In genomic region chr7:158834799-158835784, GRCh38 we compare ENCODE assay signal across 1 cellular context.
TF ChIP-seq lines count a peak whose summit lies in the region.

No MANE protein-coding gene starts in this region.

TF ChIP-seq in K562, 482 proteins besides CTCF, POLR2A, EP300 and RAD21 (continued from another document and continues in another):
- TF ChIP-seq, protein P1, sequence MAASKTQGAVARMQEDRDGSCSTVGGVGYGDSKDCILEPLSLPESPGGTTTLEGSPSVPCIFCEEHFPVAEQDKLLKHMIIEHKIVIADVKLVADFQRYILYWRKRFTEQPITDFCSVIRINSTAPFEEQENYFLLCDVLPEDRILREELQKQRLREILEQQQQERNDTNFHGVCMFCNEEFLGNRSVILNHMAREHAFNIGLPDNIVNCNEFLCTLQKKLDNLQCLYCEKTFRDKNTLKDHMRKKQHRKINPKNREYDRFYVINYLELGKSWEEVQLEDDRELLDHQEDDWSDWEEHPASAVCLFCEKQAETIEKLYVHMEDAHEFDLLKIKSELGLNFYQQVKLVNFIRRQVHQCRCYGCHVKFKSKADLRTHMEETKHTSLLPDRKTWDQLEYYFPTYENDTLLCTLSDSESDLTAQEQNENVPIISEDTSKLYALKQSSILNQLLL (CRISPR knock-in tag; IDR thresholded peaks at IDR 0.05; ENCODE audit: borderline replicate concordance) = no peak
- TF ChIP-seq ZNF41 (CRISPR knock-in tag; conservative IDR thresholded peaks at IDR 0.05) = no peak
- TF ChIP-seq ZNF263 (CRISPR knock-in tag; IDR thresholded peaks at IDR 0.05; ENCODE audit: borderline replicate concordance) = no peak
- no peak for TF ChIP-seq IRF2 (CRISPR knock-in tag; IDR thresholded peaks at IDR 0.05)
- no peak; the same call in 1 of the 2 replicates for TF ChIP-seq ZNF589 (CRISPR knock-in tag; IDR thresholded peaks at IDR 0.05; ENCODE audit: low read depth)
- TF ChIP-seq POLR2B (IDR thresholded peaks at IDR 0.05; ENCODE audit: low read depth, partially characterized antibody) = no peak
- TF ChIP-seq, protein P2, sequence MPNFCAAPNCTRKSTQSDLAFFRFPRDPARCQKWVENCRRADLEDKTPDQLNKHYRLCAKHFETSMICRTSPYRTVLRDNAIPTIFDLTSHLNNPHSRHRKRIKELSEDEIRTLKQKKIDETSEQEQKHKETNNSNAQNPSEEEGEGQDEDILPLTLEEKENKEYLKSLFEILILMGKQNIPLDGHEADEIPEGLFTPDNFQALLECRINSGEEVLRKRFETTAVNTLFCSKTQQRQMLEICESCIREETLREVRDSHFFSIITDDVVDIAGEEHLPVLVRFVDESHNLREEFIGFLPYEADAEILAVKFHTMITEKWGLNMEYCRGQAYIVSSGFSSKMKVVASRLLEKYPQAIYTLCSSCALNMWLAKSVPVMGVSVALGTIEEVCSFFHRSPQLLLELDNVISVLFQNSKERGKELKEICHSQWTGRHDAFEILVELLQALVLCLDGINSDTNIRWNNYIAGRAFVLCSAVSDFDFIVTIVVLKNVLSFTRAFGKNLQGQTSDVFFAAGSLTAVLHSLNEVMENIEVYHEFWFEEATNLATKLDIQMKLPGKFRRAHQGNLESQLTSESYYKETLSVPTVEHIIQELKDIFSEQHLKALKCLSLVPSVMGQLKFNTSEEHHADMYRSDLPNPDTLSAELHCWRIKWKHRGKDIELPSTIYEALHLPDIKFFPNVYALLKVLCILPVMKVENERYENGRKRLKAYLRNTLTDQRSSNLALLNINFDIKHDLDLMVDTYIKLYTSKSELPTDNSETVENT (CRISPR knock-in tag; IDR thresholded peaks at IDR 0.05) = 0 out of 2 replicates have a peak, but pooled peaks have one; percentile 41
- TF ChIP-seq HCFC1 (IDR thresholded peaks at IDR 0.05; ENCODE audit: low read depth, low read length) = no peak
- TF ChIP-seq DNMT1 (IDR thresholded peaks at IDR 0.05) = no peak
- TF ChIP-seq SREBF1 (IDR thresholded peaks at IDR 0.05; ENCODE audit: borderline replicate concordance, low read depth, low read length) = no peak
- no peak for TF ChIP-seq PTRF (tag; IDR thresholded peaks at IDR 0.05)
- TF ChIP-seq RBM17 (IDR thresholded peaks at IDR 0.05; ENCODE audit: borderline replicate concordance, low read depth, low read length) = no peak
- peak; percentile 60; the same call in 1 of the 2 replicates for TF ChIP-seq JUND (IDR thresholded peaks at IDR 0.05; ENCODE audit: borderline replicate concordance, low read depth, low read length)
- TF ChIP-seq JUND (tag; IDR thresholded peaks at IDR 0.05; ENCODE audit: borderline replicate concordance, low read depth, low read length) = peak; percentile 41; the same call in 2 of the 3 replicates
- TF ChIP-seq ZNF121 (CRISPR knock-in tag; conservative IDR thresholded peaks at IDR 0.05) = no peak
- no peak for TF ChIP-seq ZNF436 (CRISPR knock-in tag; IDR thresholded peaks at IDR 0.05)
- 0 out of 2 replicates have a peak, but pooled peaks have one; percentile 75 for TF ChIP-seq ZNF644 (tag; IDR thresholded peaks at IDR 0.05; ENCODE audit: low read depth)
- TF ChIP-seq KAT7 (CRISPR knock-in tag; IDR thresholded peaks at IDR 0.05; ENCODE audit: borderline replicate concordance) = peak; percentile 55; the same call in 1 of the 2 replicates
- no peak for TF ChIP-seq ZNF57 (CRISPR knock-in tag; IDR thresholded peaks at IDR 0.05)
- TF ChIP-seq ZNF384 (IDR thresholded peaks at IDR 0.05; ENCODE audit: low read depth, low read length) = 0 out of 2 replicates have a peak, but pooled peaks have one; percentile 47
- TF ChIP-seq E2F5 (CRISPR knock-in tag; IDR thresholded peaks at IDR 0.05) = no peak
- TF ChIP-seq, protein P3, sequence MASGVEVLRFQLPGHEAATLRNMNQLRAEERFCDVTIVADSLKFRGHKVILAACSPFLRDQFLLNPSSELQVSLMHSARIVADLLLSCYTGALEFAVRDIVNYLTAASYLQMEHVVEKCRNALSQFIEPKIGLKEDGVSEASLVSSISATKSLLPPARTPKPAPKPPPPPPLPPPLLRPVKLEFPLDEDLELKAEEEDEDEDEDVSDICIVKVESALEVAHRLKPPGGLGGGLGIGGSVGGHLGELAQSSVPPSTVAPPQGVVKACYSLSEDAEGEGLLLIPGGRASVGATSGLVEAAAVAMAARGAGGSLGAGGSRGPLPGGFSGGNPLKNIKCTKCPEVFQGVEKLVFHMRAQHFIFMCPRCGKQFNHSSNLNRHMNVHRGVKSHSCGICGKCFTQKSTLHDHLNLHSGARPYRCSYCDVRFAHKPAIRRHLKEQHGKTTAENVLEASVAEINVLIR (CRISPR knock-in tag; IDR thresholded peaks at IDR 0.05) = no peak
- TF ChIP-seq NR4A1 (CRISPR knock-in tag; IDR thresholded peaks at IDR 0.05) = peak; percentile 65; the same call in 1 of the 2 replicates
- TF ChIP-seq NR4A1 (tag; IDR thresholded peaks at IDR 0.05) = no peak; the same call in 1 of the 2 replicates
- TF ChIP-seq ZFX (CRISPR knock-in tag; IDR thresholded peaks at IDR 0.05) = peak; percentile 70
- TF ChIP-seq MGA (IDR thresholded peaks at IDR 0.05) = peak; percentile 63
- TF ChIP-seq ZNF354B (CRISPR knock-in tag; IDR thresholded peaks at IDR 0.05) = no peak
- no peak for TF ChIP-seq NUFIP1 (IDR thresholded peaks at IDR 0.05; ENCODE audit: partially characterized antibody)
- no peak for TF ChIP-seq SMARCB1 (IDR thresholded peaks at IDR 0.05; ENCODE audit: insufficient read length, low read depth)
- peak; percentile 95 for TF ChIP-seq SMARCA4 (IDR thresholded peaks at IDR 0.05)
- TF ChIP-seq ZNF699 (CRISPR knock-in tag; IDR thresholded peaks at IDR 0.05; ENCODE audit: insufficient replicate concordance) = no peak
- TF ChIP-seq OTX1 (CRISPR knock-in tag; IDR thresholded peaks at IDR 0.05) = no peak
- no peak for TF ChIP-seq ZNF174 (CRISPR knock-in tag; IDR thresholded peaks at IDR 0.05)
- no peak for TF ChIP-seq IFI16 (CRISPR knock-in tag; IDR thresholded peaks at IDR 0.05)
- no peak for TF ChIP-seq ZNF431 (CRISPR knock-in tag; IDR thresholded peaks at IDR 0.05)
- TF ChIP-seq, protein P4, sequence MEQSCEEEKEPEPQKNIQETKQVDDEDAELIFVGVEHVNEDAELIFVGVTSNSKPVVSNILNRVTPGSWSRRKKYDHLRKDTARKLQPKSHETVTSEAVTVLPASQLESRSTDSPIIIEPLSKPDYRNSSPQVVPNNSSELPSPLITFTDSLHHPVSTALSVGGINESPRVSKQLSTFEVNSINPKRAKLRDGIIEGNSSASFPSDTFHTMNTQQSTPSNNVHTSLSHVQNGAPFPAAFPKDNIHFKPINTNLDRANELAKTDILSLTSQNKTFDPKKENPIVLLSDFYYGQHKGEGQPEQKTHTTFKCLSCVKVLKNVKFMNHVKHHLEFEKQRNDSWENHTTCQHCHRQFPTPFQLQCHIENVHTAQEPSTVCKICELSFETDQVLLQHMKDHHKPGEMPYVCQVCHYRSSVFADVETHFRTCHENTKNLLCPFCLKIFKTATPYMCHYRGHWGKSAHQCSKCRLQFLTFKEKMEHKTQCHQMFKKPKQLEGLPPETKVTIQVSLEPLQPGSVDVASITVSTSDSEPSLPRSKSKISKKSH (CRISPR knock-in tag; IDR thresholded peaks at IDR 0.05) = no peak
- TF ChIP-seq ZBTB33 (CRISPR knock-in tag; IDR thresholded peaks at IDR 0.05) = peak; percentile 15
- no peak for TF ChIP-seq ESRRB (CRISPR knock-in tag; IDR thresholded peaks at IDR 0.05; ENCODE audit: borderline replicate concordance)
- no peak for TF ChIP-seq POLR3A (IDR thresholded peaks at IDR 0.05; ENCODE audit: borderline replicate concordance, extremely low read depth, insufficient read depth, insufficient read length)
- TF ChIP-seq SIRT6 (IDR thresholded peaks at IDR 0.05; ENCODE audit: low read depth, low read length) = no peak
- TF ChIP-seq MAFG (tag; conservative IDR thresholded peaks at IDR 0.05) = peak; percentile 84
- no peak for TF ChIP-seq HDGF (IDR thresholded peaks at IDR 0.05)
- peak; percentile 84 for TF ChIP-seq CCNT2 (IDR thresholded peaks at IDR 0.05; ENCODE audit: borderline replicate concordance, extremely low read depth, insufficient read length, low read depth, low read length)
